ENCODE assay signal across 15 cellular contexts in genomic region chr11:34620820-34621792, GRCh38. TPM values are rescaled to one million over a fixed set of nuclear protein-coding genes. Genes with fewer than 3 reads are reported as not detected.
A peak's percentile ranks its signal among the peaks of the same experiment; 100 is the strongest.
DNase-seq lines count a peak whose midpoint lies in the region; ATAC-seq and TF ChIP-seq lines count a peak whose summit lies in the region.
"Had no signal": no experiment of that assay in that cellular context is flagged by ENCODE, and none has a peak within 500 bp of the region (broad histone marks: within the 10 kb centered on the region; RNA-seq: fewer than 3 reads in every experiment).

TSS of gene EHF (plus strand) at chr11:34621093. CDS start at chr11:34642631, 21,538 bp downstream.

- 35 to 38% methylated on average over 7 of the region's 7 CpGs for WGBS in lower leg skin, 2 donors

- no TSS peak for BruUV-seq in MCF 10A (replicated peaks; lab: Mats Ljungman, UMichigan)

- DNase-seq in HT-29 (ENCODE audit: low spot score) (peak; percentile 97), MCF 10A (ENCODE audit: unreplicated experiment) (no peak), lower leg skin (ENCODE audit: low spot score in 2 of 2) (no peak), COLO829 (ENCODE audit: low spot score) (no peak), NCI-H2227 (lab: John Stamatoyannopoulos, UW; ENCODE audit: unreplicated experiment) (no peak), NCI-H146 treated with DMSO at 0.1 percent for 48 hours (lab: John Stamatoyannopoulos, UW; ENCODE audit: unreplicated experiment) (no peak)
- DNase-seq in stimulated activated naive B cell treated with anti-CD40 and anti-IgM and Interleukin-4, amounts not matched to agents 10 μg/mL and 1 μg/mL and 100 μg/mL, for 72 hours = no peak
- DNase-seq in activated CD4-positive, alpha-beta memory T cell treated with anti-CD3 and anti-CD28 coated beads for 36 hours = no peak
- DNase-seq: activated CD4-positive, CD25-positive, alpha-beta regulatory T cell treated with anti-CD3 and anti-CD28 coated beads, Interleukin-2, amount 50 U/mL, for 72 hours; activated T-cell treated with anti-CD3 and anti-CD28 coated beads, Interleukin-2, amount 50 U/mL, for 4 hours; CD4-positive, CD25-positive, alpha-beta regulatory T cell; endodermal cell; MM.1S; NCI-H82 had no signal

- POLR2A ChIA-PET in MCF 10A (lab: Yijun Ruan, JAX) = interaction anchor here (0.5 to 1.9 kb wide), 10 partner anchors 11 to 136 kb away, joined by 3 to 5 read pairs (median 3); no protein-coding TSS in a partner anchor
- POLR2A ChIA-PET in activated CD4-positive, alpha-beta memory T cell treated with anti-CD3 and anti-CD28 coated beads for 36 hours (lab: Charles Lee) = no interaction called here

- peak within 1 kb of the TSS; percentile 75 for H3K27ac Mint-ChIP-seq in MCF 10A (ENCODE audit: low read depth, unreplicated experiment)
- H3K27ac Mint-ChIP-seq in stimulated activated naive B cell treated with anti-CD40 and anti-IgM and Interleukin-4, amounts not matched to agents 10 μg/mL and 1 μg/mL and 100 μg/mL, for 72 hours = peak within 1 kb of the TSS; percentile 51
- no peak within 1 kb of the TSS for H3K27ac Mint-ChIP-seq in activated CD4-positive, alpha-beta memory T cell treated with anti-CD3 and anti-CD28 coated beads for 36 hours
- H3K27ac Mint-ChIP-seq: endodermal cell had no signal

- intact Hi-C loops in MCF 10A (cut with micrococcal nuclease) = no loop called here
- intact Hi-C loops in lower leg skin (cut with DNase I; ENCODE audit: low total_unique reads) = no loop called here
- intact Hi-C loops in activated CD4-positive, alpha-beta memory T cell treated with anti-CD3 and anti-CD28 coated beads for 36 hours (cut with micrococcal nuclease) = no loop called here

- H3K36me3 Mint-ChIP-seq in MCF 10A (ENCODE audit: insufficient read depth, unreplicated experiment) = no peaks in the 10 kb centered on the region
- no peaks in the 10 kb centered on the region for H3K36me3 Mint-ChIP-seq in stimulated activated naive B cell treated with anti-CD40 and anti-IgM and Interleukin-4, amounts not matched to agents 10 μg/mL and 1 μg/mL and 100 μg/mL, for 72 hours
- no peaks in the 10 kb centered on the region for H3K36me3 Mint-ChIP-seq in activated CD4-positive, alpha-beta memory T cell treated with anti-CD3 and anti-CD28 coated beads for 36 hours
- H3K36me3 Mint-ChIP-seq: CD4-positive, CD25-positive, alpha-beta regulatory T cell had no signal

- peak within 1 kb of the TSS; percentile 1 for H3K4me3 ChIP-seq in lower leg skin (ENCODE audit: low read depth, poor library complexity, severe bottlenecking)

- peaks cover 21% of the 10 kb centered on the region for H3K4me1 Mint-ChIP-seq in MCF 10A (ENCODE audit: insufficient read depth, unreplicated experiment)
- peaks cover 10 to 18% of the 10 kb centered on the region in 2 donors for H3K4me1 Mint-ChIP-seq in stimulated activated naive B cell treated with anti-CD40 and anti-IgM and Interleukin-4, amounts not matched to agents 10 μg/mL and 1 μg/mL and 100 μg/mL, for 72 hours
- H3K4me1 Mint-ChIP-seq in activated CD4-positive, alpha-beta memory T cell treated with anti-CD3 and anti-CD28 coated beads for 36 hours (ENCODE audit: low read depth) = peaks cover 6% of the 10 kb centered on the region
- H3K4me1 Mint-ChIP-seq: CD4-positive, CD25-positive, alpha-beta regulatory T cell had no signal

- peak within 1 kb of the TSS; percentile 45 for H3K4me3 Mint-ChIP-seq in MCF 10A (ENCODE audit: unreplicated experiment)
- H3K4me3 Mint-ChIP-seq in stimulated activated naive B cell treated with anti-CD40 and anti-IgM and Interleukin-4, amounts not matched to agents 10 μg/mL and 1 μg/mL and 100 μg/mL, for 72 hours = no peak within 1 kb of the TSS
- H3K4me3 Mint-ChIP-seq in activated CD4-positive, alpha-beta memory T cell treated with anti-CD3 and anti-CD28 coated beads for 36 hours = no peak within 1 kb of the TSS
- H3K4me3 Mint-ChIP-seq: activated T-cell treated with anti-CD3 and anti-CD28 coated beads, Interleukin-2, amount 50 U/mL, for 4 hours; CD4-positive, CD25-positive, alpha-beta regulatory T cell; endodermal cell had no signal

- CTCF ChIA-PET in MCF 10A (lab: Yijun Ruan, JAX) = no interaction called here
- CTCF ChIA-PET in activated CD4-positive, alpha-beta memory T cell treated with anti-CD3 and anti-CD28 coated beads for 36 hours (lab: Charles Lee) = interaction anchor here (0.8 kb wide), 1 partner anchor 14 kb away, joined by 3 read pairs; no protein-coding TSS in a partner anchor

- no peaks in the 10 kb centered on the region for H3K9me3 Mint-ChIP-seq in MCF 10A (ENCODE audit: unreplicated experiment)
- H3K9me3 Mint-ChIP-seq in stimulated activated naive B cell treated with anti-CD40 and anti-IgM and Interleukin-4, amounts not matched to agents 10 μg/mL and 1 μg/mL and 100 μg/mL, for 72 hours = peaks cover 0 to 2% of the 10 kb centered on the region in 2 donors
- no peaks in the 10 kb centered on the region for H3K9me3 Mint-ChIP-seq in activated CD4-positive, alpha-beta memory T cell treated with anti-CD3 and anti-CD28 coated beads for 36 hours
- H3K9me3 Mint-ChIP-seq: activated T-cell treated with anti-CD3 and anti-CD28 coated beads, Interleukin-2, amount 50 U/mL, for 4 hours; endodermal cell had no signal

- H3K27me3 Mint-ChIP-seq in MCF 10A (ENCODE audit: insufficient read depth, unreplicated experiment) = no peaks in the 10 kb centered on the region
- H3K27me3 Mint-ChIP-seq in stimulated activated naive B cell treated with anti-CD40 and anti-IgM and Interleukin-4, amounts not matched to agents 10 μg/mL and 1 μg/mL and 100 μg/mL, for 72 hours = peaks cover 22 to 32% of the 10 kb centered on the region in 2 donors
- H3K27me3 Mint-ChIP-seq in activated CD4-positive, alpha-beta memory T cell treated with anti-CD3 and anti-CD28 coated beads for 36 hours = peaks cover 37% of the 10 kb centered on the region

- TF ChIP-seq CTCF in MCF 10A (IDR thresholded peaks at IDR 0.05; ENCODE audit: unreplicated experiment) = no peak
- no peak for TF ChIP-seq CTCF in lower leg skin (IDR thresholded peaks at IDR 0.05)

- ATAC-seq in stimulated activated naive B cell treated with anti-CD40 and anti-IgM and Interleukin-4, amounts not matched to agents 10 μg/mL and 1 μg/mL and 100 μg/mL, for 72 hours (replicated peaks) = no peak
- ATAC-seq: activated T-cell treated with anti-CD3 and anti-CD28 coated beads, Interleukin-2, amount 50 U/mL, for 4 hours had no signal

- no peak for TF ChIP-seq POLR2A in lower leg skin (IDR thresholded peaks at IDR 0.05)

RNA-seq across cellular contexts. Expression of gene EHF, which starts in this region (rescaled TPM):
- 258 and 320 TPM in 2 replicates for total RNA-seq in HT-29 (2014; rRNA removed; shearing (Covaris generic))
- total RNA-seq in MCF 10A (2022) (0.54 and 1.1 TPM in 2 replicates), lower leg skin (100 to 1,000 TPM in 2 of 4 donors, 10 to 100 TPM in 2; 58.2 to 130 (median 86.3) TPM)
- not detected for total RNA-seq in activated CD4-positive, alpha-beta memory T cell treated with anti-CD3 and anti-CD28 coated beads for 36 hours
- total RNA-seq: CD4-positive, CD25-positive, alpha-beta regulatory T cell; skeletal muscle tissue had no signal

Comparison
In these comparisons a context has a peak if more than half of its experiments do, and no peak if none do; other contexts are left out.
1. RNA of gene EHF (total RNA-seq): 258 to 320 TPM in HT-29 and 58.2 to 130 TPM in lower leg skin; 0.54 to 1.1 TPM in MCF 10A and not detected in activated CD4-positive, alpha-beta memory T cell treated with anti-CD3 and anti-CD28 coated beads for 36 hours; every median in the first group is over 10 times any median in the second.